8 cellular contexts compared by ENCODE assay signal in the genomic region with DNA sequence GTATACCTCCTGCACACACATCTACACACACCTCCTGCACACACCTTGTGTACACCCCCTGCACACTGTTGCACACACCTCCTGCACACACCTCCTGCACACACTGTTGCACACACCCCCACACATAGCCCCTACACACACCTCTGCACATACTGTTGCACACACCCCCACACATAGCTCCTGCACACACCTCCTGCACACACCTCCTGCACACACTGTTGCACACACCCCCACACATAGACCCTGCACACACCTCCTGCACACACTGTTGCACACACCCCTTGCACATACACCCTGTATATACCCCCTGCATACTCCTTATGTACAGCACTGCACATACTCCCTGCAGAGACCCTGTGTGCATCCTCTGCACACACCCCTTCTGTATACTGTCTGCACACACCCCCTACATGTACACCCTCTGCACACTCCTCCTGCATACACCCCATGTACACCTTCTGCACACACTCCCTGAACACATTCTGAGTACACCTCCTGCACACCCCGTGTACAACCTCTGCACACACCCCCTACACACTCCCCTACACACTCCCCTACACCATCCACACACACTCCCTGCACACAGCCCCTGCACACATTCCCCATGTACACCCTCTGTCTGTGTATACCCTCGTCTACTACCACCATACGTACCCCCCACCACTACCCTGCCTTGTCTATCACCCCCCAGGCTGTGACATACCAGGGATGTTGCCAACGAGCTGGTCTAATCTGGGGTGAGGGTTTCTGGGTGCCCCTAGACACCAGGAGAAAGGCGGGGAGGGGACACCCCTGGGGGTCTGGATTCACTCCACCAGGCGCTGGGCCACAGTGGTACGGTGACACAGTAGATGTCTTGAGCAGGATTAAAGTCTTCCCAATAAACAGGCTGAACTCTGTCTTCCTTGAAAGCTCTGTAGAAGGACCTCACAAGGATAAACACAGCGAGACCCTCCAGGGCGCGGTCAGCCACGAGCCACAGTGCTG. TPM values are rescaled to one million over a fixed set of nuclear protein-coding genes. Genes with fewer than 3 reads are reported as not detected.
A peak's percentile ranks its signal among the peaks of the same experiment; 100 is the strongest.
DNase-seq lines count a peak whose midpoint lies in the region; ATAC-seq, FAIRE-seq and TF ChIP-seq lines count a peak whose summit lies in the region.

No MANE protein-coding gene starts in this region.

- H3K36me3 Mint-ChIP-seq in WTC11, result peaks cover 20% of the 10 kb centered on the region

- no peak for TF ChIP-seq CTCF in HCT116 (IDR thresholded peaks at IDR 0.05 in 2 of 3, conservative IDR thresholded peaks at IDR 0.05 in 1 of 3; ENCODE audit: borderline replicate concordance in 1 of 3, insufficient read depth in 1 of 3, low read depth in 2 of 3, low read length in 2 of 3)
- TF ChIP-seq CTCF in WTC11 (IDR thresholded peaks at IDR 0.05), result no peak
- TF ChIP-seq CTCF in smooth muscle cell (IDR thresholded peaks at IDR 0.05; ENCODE audit: borderline replicate concordance, insufficient read depth, poor library complexity, severe bottlenecking), result no peak

- H3K27me3 ChIP-seq in HCT116 (ENCODE audit: insufficient read depth, low read length) (no peaks in the 10 kb centered on the region), iPS DF 6.9 (ENCODE audit: control insufficient read depth, insufficient read depth, low read length) (no peaks in the 10 kb centered on the region), smooth muscle cell (ENCODE audit: low read depth) (no peaks in the 10 kb centered on the region)

- DNase-seq in HCT116 (ENCODE audit: low read depth, low spot score), result no peak
- DNase-seq in WTC11 (ENCODE audit: low spot score), result no peak
- no peak for DNase-seq in iPS DF 6.9 (ENCODE audit: low read depth, low spot score)
- no peak for DNase-seq in smooth muscle cell (lab: John Stamatoyannopoulos, UW; ENCODE audit: unreplicated experiment)
- DNase-seq in HEK293T (ENCODE audit: extremely low spot score), result no peak
- no peak for DNase-seq in epidermal melanocyte (ENCODE audit: insufficient read length, low spot score)
- DNase-seq in frontal cortex (ENCODE audit: low spot score in 2 of 2), result no peak
- no peak for DNase-seq in SKM-1 treated with dmso at 0.1 percent for 144 hours (lab: John Stamatoyannopoulos, UW; ENCODE audit: unreplicated experiment)

- H3K9me3 Mint-ChIP-seq in WTC11, result peaks cover 10% of the 10 kb centered on the region

- RAD21 ChIA-PET in HCT116 (lab: Charles Lee; ENCODE audit: low non-redundant PET in 1 of 2, low total read pairs in 2 of 2, uncharacterized antibody in 2 of 2, unreplicated experiment in 2 of 2), result no interaction called here

- WGBS in iPS DF 6.9 (ENCODE audit: insufficient coverage, insufficient read length), result no CpG with 5 or more reads among the region's 11 CpGs
- WGBS in smooth muscle cell (ENCODE audit: low lambda C conversion rate), result 45% methylated on average over 11 of the region's 11 CpGs

- H3F3A ChIP-seq in smooth muscle cell (ENCODE audit: low read depth), result no peaks in the 10 kb centered on the region

- H3K4me3 ChIP-seq in HCT116 (replicated peaks in 1 of 2; ENCODE audit: low read depth in 1 of 2, low read length in 2 of 2), result peak overlapping the region; percentile 72 to 93
- peak overlapping the region; percentile 73; the same call in 1 of the 2 replicates for H3K4me3 ChIP-seq in iPS DF 6.9 (ENCODE audit: low read length)
- peak overlapping the region; percentile 86 for H3K4me3 ChIP-seq in smooth muscle cell

- no TSS peak for BruUV-seq in HCT116 (replicated peaks; lab: Mats Ljungman, UMichigan)

- H3K9me3 ChIP-seq in HCT116 (ENCODE audit: control insufficient read depth in 1 of 2, insufficient read depth in 1 of 2, low read depth in 1 of 2, low read length in 2 of 2), result no peaks in the 10 kb centered on the region; a peak in 1 of 4 replicates
- H3K9me3 ChIP-seq in iPS DF 6.9 (ENCODE audit: control insufficient read depth, insufficient read depth, low read length), result no peaks in the 10 kb centered on the region
- H3K9me3 ChIP-seq in smooth muscle cell (replicated peaks; ENCODE audit: low read depth), result no peaks in the 10 kb centered on the region

- no peaks in the 10 kb centered on the region for H3K9me2 ChIP-seq in HCT116 (ENCODE audit: insufficient read depth)

- H2AFZ ChIP-seq in HCT116 (ENCODE audit: low read depth, low read length, poor library complexity, severe bottlenecking), result no peak overlapping the region
- peak overlapping the region; percentile 91 for H2AFZ ChIP-seq in smooth muscle cell (ENCODE audit: low read depth)

- POLR2A ChIA-PET in HCT116 (lab: Charles Lee), result interaction anchor here (0.6 kb wide), 1 partner anchor 9 kb away, joined by 3 read pairs; no protein-coding TSS in a partner anchor
- POLR2A ChIA-PET in WTC11 (lab: Charles Lee), result no interaction called here
- POLR2A ChIA-PET in HEK293T (lab: Yijun Ruan, JAX), result interaction anchor here (0.8 to 1.3 kb wide), 7 partner anchors 10 to 468 kb away, joined by 3 to 5 read pairs (median 4); no protein-coding TSS in a partner anchor

- peaks cover 37% of the 10 kb centered on the region for H3K79me2 ChIP-seq in HCT116 (ENCODE audit: insufficient read depth, low read length)
- peaks cover 28% of the 10 kb centered on the region for H3K79me2 ChIP-seq in smooth muscle cell (ENCODE audit: low read depth)

- intact Hi-C loops in HCT116 (cut with micrococcal nuclease), result loop anchor here (10.0 kb wide), 1 partner anchor 156 kb away; no protein-coding TSS in a partner anchor

- H3K9ac ChIP-seq in HCT116 (ENCODE audit: low read length) (peak overlapping the region; percentile 79), smooth muscle cell (ENCODE audit: low read depth) (peak overlapping the region; percentile 73)

- no peak overlapping the region for H3K27ac Mint-ChIP-seq in WTC11

- peak overlapping the region; percentile 69 for H3K4me3 Mint-ChIP-seq in WTC11

- H3K27ac ChIP-seq in HCT116 (ENCODE audit: low read depth, low read length), result no peak overlapping the region
- no peak overlapping the region for H3K27ac ChIP-seq in iPS DF 6.9 (ENCODE audit: low read length)
- H3K27ac ChIP-seq in smooth muscle cell (ENCODE audit: low read depth), result no peak overlapping the region

- H3K4me1 Mint-ChIP-seq in WTC11, result peaks cover 24% of the 10 kb centered on the region

- TF ChIP-seq RAD21 in HCT116 (IDR thresholded peaks at IDR 0.05; ENCODE audit: low read depth), result no peak

- H3K36me3 ChIP-seq in HCT116 (ENCODE audit: control insufficient read depth in 1 of 2, insufficient read depth in 2 of 2, low read length in 2 of 2) (peaks cover 0 to 17% of the 10 kb centered on the region in 2 experiments; a peak in 2 of 4 replicates), iPS DF 6.9 (ENCODE audit: control insufficient read depth, insufficient read depth, low read length) (no peaks in the 10 kb centered on the region), smooth muscle cell (ENCODE audit: low read depth) (no peaks in the 10 kb centered on the region)

- no peak for ATAC-seq in HCT116
- ATAC-seq in WTC11, result no peak

- CTCF ChIA-PET in HCT116 (lab: Charles Lee) (no interaction called here), WTC11 (lab: Charles Lee) (interaction anchor here (0.6 to 1.3 kb wide), 4 partner anchors 24 to 257 kb away, joined by 3 to 5 read pairs (median 3); no protein-coding TSS in a partner anchor), HEK293T (lab: Yijun Ruan, JAX) (no interaction called here)

- H3K4me2 ChIP-seq in HCT116 (ENCODE audit: low read length) (peak overlapping the region; percentile 78), smooth muscle cell (peak overlapping the region; percentile 84)

- H4K20me1 ChIP-seq in HCT116 (ENCODE audit: insufficient read depth), result peaks cover 6% of the 10 kb centered on the region; the same call in 1 of the 2 replicates
- no peaks in the 10 kb centered on the region for H4K20me1 ChIP-seq in smooth muscle cell (ENCODE audit: low read depth)

- FAIRE-seq in frontal cortex (lab: Jason Lieb, UNC), result no peak

- no peak for TF ChIP-seq POLR2A in HCT116 (IDR thresholded peaks at IDR 0.05; ENCODE audit: borderline replicate concordance, extremely low read depth, insufficient read depth, insufficient read length)

- H3K4me1 ChIP-seq in HCT116 (ENCODE audit: control insufficient read depth in 1 of 2, insufficient read depth in 2 of 2, low read length in 2 of 2) (peaks cover 0 to 16% of the 10 kb centered on the region in 2 experiments; a peak in 2 of 4 replicates), iPS DF 6.9 (ENCODE audit: control insufficient read depth, insufficient read depth, low read length) (no peaks in the 10 kb centered on the region), smooth muscle cell (ENCODE audit: low read depth) (no peaks in the 10 kb centered on the region)

- no peaks in the 10 kb centered on the region for H3K27me3 Mint-ChIP-seq in WTC11 (ENCODE audit: low read depth)

TF ChIP-seq in HCT116, 20 proteins besides CTCF, POLR2A, EP300 and RAD21 (continues in another document):
- no peak for TF ChIP-seq CEBPB (IDR thresholded peaks at IDR 0.05; ENCODE audit: low read depth)
- no peak for TF ChIP-seq YY1 (IDR thresholded peaks at IDR 0.05; ENCODE audit: extremely low read depth, insufficient replicate concordance, low read depth, low read length)
- no peak for TF ChIP-seq TCF7L2 (IDR thresholded peaks at IDR 0.05; ENCODE audit: borderline replicate concordance, extremely low read depth, insufficient read depth, insufficient read length)
- no peak for TF ChIP-seq POLR2AphosphoS5 (IDR thresholded peaks at IDR 0.05; ENCODE audit: low read depth, low read length)
- no peak for TF ChIP-seq EGR1 (IDR thresholded peaks at IDR 0.05; ENCODE audit: low read depth)

TF ChIP-seq in WTC11, 78 proteins besides CTCF, POLR2A, EP300 and RAD21 (continues in another document):
- TF ChIP-seq SOX15 (CRISPR knock-in tag; IDR thresholded peaks at IDR 0.05), result no peak
- TF ChIP-seq ZNF396 (CRISPR knock-in tag; IDR thresholded peaks at IDR 0.05; ENCODE audit: borderline replicate concordance), result no peak
- no peak for TF ChIP-seq ZNF671 (CRISPR knock-in tag; IDR thresholded peaks at IDR 0.05)
- no peak for TF ChIP-seq TP53 (CRISPR knock-in tag; IDR thresholded peaks at IDR 0.05)
- TF ChIP-seq CREB1 (CRISPR knock-in tag; IDR thresholded peaks at IDR 0.05), result no peak

TF ChIP-seq in HEK293T, 16 proteins besides CTCF, POLR2A, EP300 and RAD21 (continues in another document):
- TF ChIP-seq BHLHE40 (IDR thresholded peaks at IDR 0.05; ENCODE audit: borderline replicate concordance), result no peak
- TF ChIP-seq LEF1 (IDR thresholded peaks at IDR 0.05; ENCODE audit: borderline replicate concordance), result no peak
- TF ChIP-seq ARNT (IDR thresholded peaks at IDR 0.05), result no peak
- no peak for TF ChIP-seq TARDBP (IDR thresholded peaks at IDR 0.05)

RNA-seq across cellular contexts. Expression of a gene that starts 1.1 kb away (rescaled TPM):
- total RNA-seq in HCT116 (2021; ENCODE audit: unreplicated experiment) (25.6 TPM), WTC11 (2021) (26.6 to 29.9 TPM (median 29.2 TPM) in 3 replicates), smooth muscle cell (3.5 and 4.0 TPM in 2 replicates), frontal cortex (4.5 TPM)
- 12.9 and 13.5 TPM in 2 replicates for polyA plus RNA-seq in HCT116 (2012)
- polyA plus RNA-seq in smooth muscle cell, result 0.77 and 2.7 TPM in 2 replicates
